11 cellular contexts compared by ENCODE assay signal in the genomic region with DNA sequence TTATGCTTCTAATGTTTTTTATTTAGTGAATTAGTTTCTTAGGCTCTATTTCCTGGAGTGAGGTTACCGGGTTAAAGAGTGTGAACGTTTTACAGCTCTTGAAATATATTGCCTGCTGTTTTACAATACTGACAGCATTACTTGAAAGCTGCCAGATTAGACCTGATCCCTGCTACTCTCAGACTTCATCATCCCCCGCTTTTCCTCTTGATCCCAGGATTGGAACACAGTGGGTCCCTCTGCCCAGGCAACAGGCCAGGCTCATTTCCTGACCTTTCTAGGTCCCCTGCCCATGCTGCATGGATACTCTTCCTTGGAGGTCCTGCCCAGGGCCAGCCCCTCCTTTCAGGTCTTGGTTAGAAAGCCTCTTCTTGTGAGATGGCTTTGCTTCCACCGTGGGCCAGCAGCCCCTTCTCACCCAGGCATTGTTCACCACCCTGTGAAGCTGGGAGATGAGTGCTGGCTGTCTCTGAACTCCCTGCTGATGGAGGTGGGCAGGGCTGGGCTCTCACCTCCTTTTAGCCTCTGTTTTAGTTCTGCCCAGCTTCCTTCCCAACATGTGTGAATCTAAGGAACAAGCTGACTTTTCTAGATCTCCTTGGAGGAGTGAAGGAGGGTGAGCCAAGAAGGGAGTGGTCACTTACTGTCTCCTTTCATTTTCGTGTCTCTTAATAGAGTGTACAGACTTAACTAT. TPM values are rescaled to one million over a fixed set of nuclear protein-coding genes. Genes with fewer than 3 reads are reported as not detected.
DNase-seq lines count a peak whose midpoint lies in the region; ATAC-seq, FAIRE-seq and TF ChIP-seq lines count a peak whose summit lies in the region.
"Had no signal": no experiment of that assay in that cellular context is flagged by ENCODE, and none has a peak within 500 bp of the region (broad histone marks: within the 10 kb centered on the region; RNA-seq: fewer than 3 reads in every experiment).

No MANE protein-coding gene starts in this region.

- no peaks in the 10 kb centered on the region for H3K27me3 ChIP-seq in Loucy (ENCODE audit: insufficient read depth, low read length, poor library complexity, severe bottlenecking)
- no peaks in the 10 kb centered on the region for H3K27me3 ChIP-seq in muscle layer of colon (ENCODE audit: control insufficient read depth in 1 of 2, insufficient read depth in 2 of 2, low read length in 2 of 2)

- H3K4me1 Mint-ChIP-seq in effector memory CD8-positive, alpha-beta T cell (ENCODE audit: low read depth in 2 of 2): peaks cover 52 to 70% of the 10 kb centered on the region in 2 donors

- TF ChIP-seq CTCF in A549 (IDR thresholded peaks at IDR 0.05) (no peak), Loucy (conservative IDR thresholded peaks at IDR 0.05; ENCODE audit: low read length) (no peak)

- FAIRE-seq in A549 (lab: Jason Lieb, UNC): no peak

- H3K9me3 ChIP-seq in A549: no peaks in the 10 kb centered on the region
- H3K9me3 ChIP-seq in Loucy (ENCODE audit: insufficient read depth, low read depth, low read length): no peaks in the 10 kb centered on the region
- H3K9me3 ChIP-seq in muscle layer of colon (ENCODE audit: low read length): no peaks in the 10 kb centered on the region

- H3K36me3 ChIP-seq in Loucy (ENCODE audit: insufficient read depth, low read length): peaks cover 24% of the 10 kb centered on the region; the same call in 1 of the 2 replicates
- H3K36me3 ChIP-seq in muscle layer of colon (ENCODE audit: insufficient read depth, low read length): peaks cover 5% of the 10 kb centered on the region

- no peak for TF ChIP-seq POLR2A in A549 (IDR thresholded peaks at IDR 0.05; ENCODE audit: low read length)

- POLR2A ChIA-PET in A549 (lab: Yijun Ruan, JAX): no interaction called here

- peak overlapping the region; percentile 89 to 95 for H3K27ac Mint-ChIP-seq in effector memory CD8-positive, alpha-beta T cell

- 0 out of 3 replicates have a peak overlapping the region, but pooled peaks have one; percentile 7 for H3K4me3 ChIP-seq in A549
- H3K4me3 ChIP-seq in Loucy (ENCODE audit: low read length, poor library complexity, severe bottlenecking): no peak overlapping the region
- H3K4me3 ChIP-seq in muscle layer of colon (ENCODE audit: low read depth in 1 of 2, low read length in 2 of 2): peak overlapping the region in 1 of 2 donors; percentile 41

- H3F3A ChIP-seq in Loucy (ENCODE audit: low read depth): no peaks in the 10 kb centered on the region

- TF ChIP-seq RAD21 in A549 (conservative IDR thresholded peaks at IDR 0.05 in 1 of 2, IDR thresholded peaks at IDR 0.05 in 1 of 2): no peak

- H3K36me3 Mint-ChIP-seq in effector memory CD8-positive, alpha-beta T cell (ENCODE audit: insufficient read depth): peaks cover 19% of the 10 kb centered on the region

- DNase-seq in A549 (ENCODE audit: low read depth in 1 of 2, low spot score in 1 of 2) (peak in 1 of 2 experiments; percentile 10), H4 (ENCODE audit: low spot score) (no peak)
- no peak for DNase-seq in effector memory CD8-positive, alpha-beta T cell
- no peak for DNase-seq in effector CD8-positive, alpha-beta T cell (lab: John Stamatoyannopoulos, UW)
- DNase-seq: GF-D8 had no signal

- H4K20me1 ChIP-seq in Loucy (ENCODE audit: insufficient read depth, low read length, poor library complexity, severe bottlenecking): peaks cover 67% of the 10 kb centered on the region

- peaks cover 98% of the 10 kb centered on the region for H3K4me1 ChIP-seq in A549
- H3K4me1 ChIP-seq in Loucy (ENCODE audit: insufficient read depth, low read length, poor library complexity, severe bottlenecking): peaks cover 31% of the 10 kb centered on the region
- H3K4me1 ChIP-seq in muscle layer of colon (ENCODE audit: insufficient read depth, low read length): peaks cover 58% of the 10 kb centered on the region

- peak overlapping the region; percentile 68 to 77 for H3K4me3 Mint-ChIP-seq in effector memory CD8-positive, alpha-beta T cell
- H3K4me3 Mint-ChIP-seq: neural crest cell had no signal

- no peaks in the 10 kb centered on the region for H3K9me2 ChIP-seq in Loucy (replicated peaks; ENCODE audit: low read depth, low read length)

- H3K79me2 ChIP-seq in Loucy (ENCODE audit: insufficient read depth, low read length): peaks cover 91% of the 10 kb centered on the region

- CTCF ChIA-PET in A549 (lab: Yijun Ruan, JAX): interaction anchor here (1.0 to 1.1 kb wide), 3 partner anchors 15 to 398 kb away, joined by 3 to 4 read pairs (median 3); no protein-coding TSS in a partner anchor

- WGBS in A549 (ENCODE audit: missing lambda C conversion rate): 24% methylated on average over 5 of the region's 5 CpGs

- peak overlapping the region; percentile 98 for H3K4me2 ChIP-seq in A549
- H3K4me2 ChIP-seq in Loucy (ENCODE audit: low read depth, low read length, poor library complexity, severe bottlenecking): peak overlapping the region; percentile 5

- no peak for TF ChIP-seq EP300 in A549 (IDR thresholded peaks at IDR 0.05)

- no peak overlapping the region for H2AFZ ChIP-seq in Loucy (ENCODE audit: low read length)

- no peaks in the 10 kb centered on the region for H3K27me3 Mint-ChIP-seq in effector memory CD8-positive, alpha-beta T cell

- H3K27ac ChIP-seq in A549: peak overlapping the region; percentile 84
- H3K27ac ChIP-seq in muscle layer of colon (ENCODE audit: low read depth, low read length): peak overlapping the region; percentile 19

- peak in 1 of 2 experiments; percentile 26; a peak in 3 of 6 replicates for ATAC-seq in A549
- peak; percentile 56 for ATAC-seq in effector memory CD8-positive, alpha-beta T cell (replicated peaks)
- ATAC-seq in GM21447 (IDR thresholded peaks at IDR 0.05; ENCODE audit: unreplicated experiment): no peak
- ATAC-seq in GM19455 (IDR thresholded peaks at IDR 0.05; ENCODE audit: unreplicated experiment): no peak
- ATAC-seq: activated CD4-positive, CD25-positive, alpha-beta regulatory T cell treated with anti-CD3 and anti-CD28 coated beads, Interleukin-2, amount 50 U/mL, for 24 hours had no signal

- H3K9me3 Mint-ChIP-seq in effector memory CD8-positive, alpha-beta T cell: no peaks in the 10 kb centered on the region
- H3K9me3 Mint-ChIP-seq: neural crest cell had no signal

- H3K9ac ChIP-seq in Loucy (ENCODE audit: low read depth, low read length, poor library complexity, severe bottlenecking) (no peak overlapping the region), muscle layer of colon (ENCODE audit: low read length) (no peak overlapping the region)

TF ChIP-seq in A549, 52 proteins besides CTCF, POLR2A, EP300 and RAD21 (continues in another document):
- TF ChIP-seq KDM5A (IDR thresholded peaks at IDR 0.05) (no peak), RCOR1 (IDR thresholded peaks at IDR 0.05; ENCODE audit: low read depth, low read length) (no peak), KDM1A (IDR thresholded peaks at IDR 0.05; ENCODE audit: low read depth) (no peak)
- TF ChIP-seq, protein P1, sequence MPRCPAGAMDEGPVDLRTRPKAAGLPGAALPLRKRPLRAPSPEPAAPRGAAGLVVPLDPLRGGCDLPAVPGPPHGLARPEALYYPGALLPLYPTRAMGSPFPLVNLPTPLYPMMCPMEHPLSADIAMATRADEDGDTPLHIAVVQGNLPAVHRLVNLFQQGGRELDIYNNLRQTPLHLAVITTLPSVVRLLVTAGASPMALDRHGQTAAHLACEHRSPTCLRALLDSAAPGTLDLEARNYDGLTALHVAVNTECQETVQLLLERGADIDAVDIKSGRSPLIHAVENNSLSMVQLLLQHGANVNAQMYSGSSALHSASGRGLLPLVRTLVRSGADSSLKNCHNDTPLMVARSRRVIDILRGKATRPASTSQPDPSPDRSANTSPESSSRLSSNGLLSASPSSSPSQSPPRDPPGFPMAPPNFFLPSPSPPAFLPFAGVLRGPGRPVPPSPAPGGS (IDR thresholded peaks at IDR 0.05): no peak
- TF ChIP-seq, protein P2, sequence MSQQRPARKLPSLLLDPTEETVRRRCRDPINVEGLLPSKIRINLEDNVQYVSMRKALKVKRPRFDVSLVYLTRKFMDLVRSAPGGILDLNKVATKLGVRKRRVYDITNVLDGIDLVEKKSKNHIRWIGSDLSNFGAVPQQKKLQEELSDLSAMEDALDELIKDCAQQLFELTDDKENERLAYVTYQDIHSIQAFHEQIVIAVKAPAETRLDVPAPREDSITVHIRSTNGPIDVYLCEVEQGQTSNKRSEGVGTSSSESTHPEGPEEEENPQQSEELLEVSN (IDR thresholded peaks at IDR 0.05; ENCODE audit: borderline replicate concordance, low read depth): no peak

RNA-seq across cellular contexts. Expression of a gene that starts 15.5 kb away (rescaled TPM):
- polyA plus RNA-seq in A549 (2011; rRNA removed) (79.7 and 85.3 TPM in 2 replicates), A549 (2017; fragmentation: RNase III; extraction: RNeasy Plus Mini Kit Qiagen cat#74134 plus additional on column Dnase treatment) (37.1 to 40.7 TPM (median 38.7 TPM) in 3 replicates)
- 31.9 and 35.3 TPM in 2 replicates for polyA plus RNA-seq in A549 (2012; cell fraction: cytosol; rRNA removed)
- 13.8 and 16.0 TPM in 2 replicates for polyA plus RNA-seq in A549 (2012; cell fraction: nucleus; rRNA removed)
- polyA minus RNA-seq in A549 (2011; rRNA and poly(A)+ RNA removed): 40.1 and 41.6 TPM in 2 replicates
- 24.3 and 28.6 TPM in 2 replicates for total RNA-seq in H4 (2014; rRNA removed; shearing (Covaris generic))

RNA-seq across cellular contexts. Expression of a gene that starts 17.4 kb away (rescaled TPM):
- polyA plus RNA-seq in A549 (2011; rRNA removed) (105 and 111 TPM in 2 replicates), A549 (2017; fragmentation: RNase III; extraction: RNeasy Plus Mini Kit Qiagen cat#74134 plus additional on column Dnase treatment) (86.3 to 91.9 TPM (median 88.7 TPM) in 3 replicates)
- 70.9 and 86.8 TPM in 2 replicates for polyA plus RNA-seq in A549 (2012; cell fraction: cytosol; rRNA removed)
- 50.6 and 59.2 TPM in 2 replicates for polyA plus RNA-seq in A549 (2012; cell fraction: nucleus; rRNA removed)
- polyA minus RNA-seq in A549 (2011; rRNA and poly(A)+ RNA removed): 191 and 279 TPM in 2 replicates
- total RNA-seq in H4 (2014; rRNA removed; shearing (Covaris generic)): 25.5 and 39.5 TPM in 2 replicates
